Comparison of ENCODE assay signal across 2 cellular contexts in the genomic region with DNA sequence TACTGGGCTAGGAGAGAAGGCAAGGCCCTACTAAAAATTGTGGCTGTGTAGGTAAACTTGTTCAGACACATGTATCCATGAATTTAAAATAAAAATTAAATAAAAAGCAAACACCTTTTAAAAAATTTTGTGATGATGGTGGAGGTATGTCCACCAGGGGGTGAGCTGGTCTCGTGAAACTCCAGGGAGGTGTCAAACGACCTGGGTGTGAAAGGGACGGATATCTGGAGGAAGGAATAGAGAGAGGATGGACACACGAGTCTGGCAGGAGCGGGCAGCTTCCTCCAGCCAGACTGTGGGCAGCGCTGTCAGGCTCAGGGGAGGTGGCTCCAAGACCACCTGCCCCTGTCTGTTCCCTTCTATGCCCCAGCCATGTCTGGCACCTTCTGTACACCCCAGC.
TF ChIP-seq lines count a peak whose summit lies in the region.

No MANE protein-coding gene starts in this region.

TF ChIP-seq in HCT116, 20 proteins besides CTCF, POLR2A, EP300 and RAD21:
- no peak for TF ChIP-seq CBX3 (IDR thresholded peaks at IDR 0.05; ENCODE audit: low read depth)
- no peak for TF ChIP-seq ELF1 (IDR thresholded peaks at IDR 0.05; ENCODE audit: borderline replicate concordance, low read depth)
- no peak for TF ChIP-seq EZH2phosphoT487 (IDR thresholded peaks at IDR 0.05; ENCODE audit: borderline replicate concordance)
- no peak for TF ChIP-seq SP1 (IDR thresholded peaks at IDR 0.05; ENCODE audit: low read depth)
- no peak for TF ChIP-seq ZFX (IDR thresholded peaks at IDR 0.05)
- no peak for TF ChIP-seq MAX (IDR thresholded peaks at IDR 0.05)
- no peak for TF ChIP-seq SRF (IDR thresholded peaks at IDR 0.05; ENCODE audit: low read depth)
- TF ChIP-seq POLR2AphosphoS5 (IDR thresholded peaks at IDR 0.05; ENCODE audit: low read depth, low read length): no peak
- TF ChIP-seq EGR1 (IDR thresholded peaks at IDR 0.05; ENCODE audit: low read depth): no peak
- no peak for TF ChIP-seq ZNF274 (IDR thresholded peaks at IDR 0.05; ENCODE audit: low read depth, low read length)
- TF ChIP-seq REST (IDR thresholded peaks at IDR 0.05; ENCODE audit: low read depth): no peak
- no peak for TF ChIP-seq JUND (IDR thresholded peaks at IDR 0.05)
- no peak for TF ChIP-seq CEBPB (IDR thresholded peaks at IDR 0.05; ENCODE audit: low read depth)
- no peak for TF ChIP-seq EZH2 (IDR thresholded peaks at IDR 0.05)
- TF ChIP-seq, protein P1, sequence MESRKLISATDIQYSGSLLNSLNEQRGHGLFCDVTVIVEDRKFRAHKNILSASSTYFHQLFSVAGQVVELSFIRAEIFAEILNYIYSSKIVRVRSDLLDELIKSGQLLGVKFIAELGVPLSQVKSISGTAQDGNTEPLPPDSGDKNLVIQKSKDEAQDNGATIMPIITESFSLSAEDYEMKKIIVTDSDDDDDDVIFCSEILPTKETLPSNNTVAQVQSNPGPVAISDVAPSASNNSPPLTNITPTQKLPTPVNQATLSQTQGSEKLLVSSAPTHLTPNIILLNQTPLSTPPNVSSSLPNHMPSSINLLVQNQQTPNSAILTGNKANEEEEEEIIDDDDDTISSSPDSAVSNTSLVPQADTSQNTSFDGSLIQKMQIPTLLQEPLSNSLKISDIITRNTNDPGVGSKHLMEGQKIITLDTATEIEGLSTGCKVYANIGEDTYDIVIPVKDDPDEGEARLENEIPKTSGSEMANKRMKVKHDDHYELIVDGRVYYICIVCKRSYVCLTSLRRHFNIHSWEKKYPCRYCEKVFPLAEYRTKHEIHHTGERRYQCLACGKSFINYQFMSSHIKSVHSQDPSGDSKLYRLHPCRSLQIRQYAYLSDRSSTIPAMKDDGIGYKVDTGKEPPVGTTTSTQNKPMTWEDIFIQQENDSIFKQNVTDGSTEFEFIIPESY (IDR thresholded peaks at IDR 0.05; ENCODE audit: extremely low read depth, insufficient replicate concordance, low read length): no peak
- TF ChIP-seq SIN3A (IDR thresholded peaks at IDR 0.05; ENCODE audit: low read depth): no peak
- TF ChIP-seq ATF3 (IDR thresholded peaks at IDR 0.05): no peak
- no peak for TF ChIP-seq TCF7L2 (IDR thresholded peaks at IDR 0.05; ENCODE audit: borderline replicate concordance, extremely low read depth, insufficient read depth, insufficient read length)
TF ChIP-seq in HCT116: peak in this region for 0.

TF ChIP-seq in H1, 55 proteins besides CTCF, POLR2A, EP300 and RAD21:
- TF ChIP-seq BACH1 (IDR thresholded peaks at IDR 0.05; ENCODE audit: low read length) (no peak), PHF8 (conservative IDR thresholded peaks at IDR 0.05; ENCODE audit: low read depth, low read length) (no peak), TBP (IDR thresholded peaks at IDR 0.05; ENCODE audit: low read depth, low read length) (no peak)
TF ChIP-seq in H1: peak in this region for 0.
